ENCODE assay signal across 20 cellular contexts in the genomic region with DNA sequence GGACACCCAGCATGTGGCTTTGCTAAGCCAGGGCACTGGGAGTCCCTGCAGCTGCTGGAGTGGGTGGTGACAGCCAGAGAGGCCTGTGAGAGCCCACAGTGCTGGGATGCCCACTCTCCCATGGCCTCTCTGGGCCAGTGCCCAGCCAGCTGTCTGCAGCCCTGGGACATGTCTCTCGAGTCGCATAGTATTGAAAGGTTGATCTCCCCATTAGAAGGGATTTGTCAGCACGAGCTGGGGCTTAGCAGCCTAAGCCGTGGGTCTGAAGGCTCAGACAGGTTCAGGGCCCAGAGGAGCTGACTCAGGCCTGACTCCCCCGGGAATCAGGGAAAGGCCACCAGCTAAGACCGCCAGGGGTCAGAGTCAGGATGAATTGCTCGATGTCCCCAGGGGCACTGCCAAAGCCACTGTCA. TPM values are rescaled to one million over a fixed set of nuclear protein-coding genes. Genes with fewer than 3 reads are reported as not detected.
"Had no signal": no experiment of that assay in that cellular context is flagged by ENCODE, and none has a peak within 500 bp of the region (broad histone marks: within the 10 kb centered on the region; RNA-seq: fewer than 3 reads in every experiment).

No MANE protein-coding gene starts in this region.

- H3K36me3 ChIP-seq: prostate gland, thoracic aorta had no signal

- H3K9me3 Mint-ChIP-seq: activated naive CD4-positive, alpha-beta T cell treated with anti-CD3 and anti-CD28 coated beads, Interleukin-2, amount 10 ng/mL, durations not matched to agents 7 days and 5 days; activated T-helper 17 cell treated with anti-CD3 and anti-CD28 coated beads, Interleukin-2, amount 50 U/mL, for 72 hours; natural killer cell treated with Interleukin-12 subunit alpha and Interleukin-12 subunit beta and Interleukin-15 and Interleukin-18, amount 100 ng/mL, for 72 hours; stimulated activated naive CD8-positive, alpha-beta T cell treated with anti-CD3 and anti-CD28 coated beads, Interleukin-15, amount 100 ng/mL, for 72 hours; T-cell had no signal

- H3K4me3 ChIP-seq: coronary artery, prostate gland, thoracic aorta had no signal

- H3K4me1 Mint-ChIP-seq: activated naive CD4-positive, alpha-beta T cell treated with anti-CD3 and anti-CD28 coated beads, Interleukin-2, amount 10 ng/mL, durations not matched to agents 7 days and 5 days; activated T-helper 17 cell treated with anti-CD3 and anti-CD28 coated beads, Interleukin-2, amount 50 U/mL, for 72 hours; stimulated activated naive CD8-positive, alpha-beta T cell treated with anti-CD3 and anti-CD28 coated beads, Interleukin-15, amount 100 ng/mL, for 72 hours; T-cell had no signal

- DNase-seq: activated CD4-positive, alpha-beta T cell treated with anti-CD3 and anti-CD28 coated beads for 48 hours; activated CD8-positive, alpha-beta memory T cell treated with anti-CD3 and anti-CD28 coated beads for 24 hours; activated naive CD4-positive, alpha-beta T cell treated with anti-CD3 and anti-CD28 coated beads, Interleukin-2, amount 10 ng/mL, durations not matched to agents 7 days and 5 days; activated T-cell treated with anti-CD3 and anti-CD28 coated beads for 4 hours; central memory CD4-positive, alpha-beta T cell; effector memory CD4-positive, alpha-beta T cell; hippocampal formation; occipital lobe; stimulated activated CD4-positive, alpha-beta T cell treated with anti-CD3 and anti-CD28 coated beads, Interleukin-15, amount 100 ng/mL, for 24 hours; stimulated activated CD4-positive, alpha-beta T cell treated with anti-CD3 and anti-CD28 coated beads, Interleukin-4, amount 100 ng/mL, for 24 hours; stimulated activated naive CD8-positive, alpha-beta T cell treated with anti-CD3 and anti-CD28 coated beads, Interleukin-15, amount 100 ng/mL, for 72 hours; T-cell; T1000 had no signal

- H3K4me1 ChIP-seq: prostate gland had no signal

- H3K36me3 Mint-ChIP-seq: activated naive CD4-positive, alpha-beta T cell treated with anti-CD3 and anti-CD28 coated beads, Interleukin-2, amount 10 ng/mL, durations not matched to agents 7 days and 5 days; natural killer cell treated with Interleukin-12 subunit alpha and Interleukin-12 subunit beta and Interleukin-15 and Interleukin-18, amount 100 ng/mL, for 72 hours; T-cell had no signal

- ATAC-seq: activated T-helper 17 cell treated with anti-CD3 and anti-CD28 coated beads, Interleukin-2, amount 50 U/mL, for 72 hours; natural killer cell treated with Interleukin-12 subunit alpha and Interleukin-12 subunit beta and Interleukin-15 and Interleukin-18, amount 100 ng/mL, for 72 hours; stimulated activated naive CD8-positive, alpha-beta T cell treated with anti-CD3 and anti-CD28 coated beads, Interleukin-15, amount 100 ng/mL, for 72 hours; T-cell had no signal

- H3K27ac ChIP-seq: coronary artery, prostate gland, thoracic aorta, VCaP had no signal

- H3K9me3 ChIP-seq: prostate gland, thoracic aorta had no signal

- H3K4me3 Mint-ChIP-seq: activated naive CD4-positive, alpha-beta T cell treated with anti-CD3 and anti-CD28 coated beads, Interleukin-2, amount 10 ng/mL, durations not matched to agents 7 days and 5 days; activated T-helper 17 cell treated with anti-CD3 and anti-CD28 coated beads, Interleukin-2, amount 50 U/mL, for 72 hours; natural killer cell treated with Interleukin-12 subunit alpha and Interleukin-12 subunit beta and Interleukin-15 and Interleukin-18, amount 100 ng/mL, for 72 hours; stimulated activated naive CD8-positive, alpha-beta T cell treated with anti-CD3 and anti-CD28 coated beads, Interleukin-15, amount 100 ng/mL, for 72 hours; T-cell had no signal

- H3K27ac Mint-ChIP-seq: activated naive CD4-positive, alpha-beta T cell treated with anti-CD3 and anti-CD28 coated beads, Interleukin-2, amount 10 ng/mL, durations not matched to agents 7 days and 5 days; activated T-helper 17 cell treated with anti-CD3 and anti-CD28 coated beads, Interleukin-2, amount 50 U/mL, for 72 hours; natural killer cell treated with Interleukin-12 subunit alpha and Interleukin-12 subunit beta and Interleukin-15 and Interleukin-18, amount 100 ng/mL, for 72 hours; stimulated activated naive CD8-positive, alpha-beta T cell treated with anti-CD3 and anti-CD28 coated beads, Interleukin-15, amount 100 ng/mL, for 72 hours; T-cell had no signal

RNA-seq across cellular contexts. Expression of a gene that starts 53.5 kb away (rescaled TPM):
- total RNA-seq: epithelial cell of proximal tubule had no signal
